In genomic region chr17:8829036-8829941, GRCh38 we compare ENCODE assay signal across 1 cellular context.
TF ChIP-seq lines count a peak whose summit lies in the region.

No MANE protein-coding gene starts in this region.

TF ChIP-seq in HEK293, 187 proteins besides CTCF, POLR2A, EP300 and RAD21 (continued from another document):
- TF ChIP-seq, protein P1, sequence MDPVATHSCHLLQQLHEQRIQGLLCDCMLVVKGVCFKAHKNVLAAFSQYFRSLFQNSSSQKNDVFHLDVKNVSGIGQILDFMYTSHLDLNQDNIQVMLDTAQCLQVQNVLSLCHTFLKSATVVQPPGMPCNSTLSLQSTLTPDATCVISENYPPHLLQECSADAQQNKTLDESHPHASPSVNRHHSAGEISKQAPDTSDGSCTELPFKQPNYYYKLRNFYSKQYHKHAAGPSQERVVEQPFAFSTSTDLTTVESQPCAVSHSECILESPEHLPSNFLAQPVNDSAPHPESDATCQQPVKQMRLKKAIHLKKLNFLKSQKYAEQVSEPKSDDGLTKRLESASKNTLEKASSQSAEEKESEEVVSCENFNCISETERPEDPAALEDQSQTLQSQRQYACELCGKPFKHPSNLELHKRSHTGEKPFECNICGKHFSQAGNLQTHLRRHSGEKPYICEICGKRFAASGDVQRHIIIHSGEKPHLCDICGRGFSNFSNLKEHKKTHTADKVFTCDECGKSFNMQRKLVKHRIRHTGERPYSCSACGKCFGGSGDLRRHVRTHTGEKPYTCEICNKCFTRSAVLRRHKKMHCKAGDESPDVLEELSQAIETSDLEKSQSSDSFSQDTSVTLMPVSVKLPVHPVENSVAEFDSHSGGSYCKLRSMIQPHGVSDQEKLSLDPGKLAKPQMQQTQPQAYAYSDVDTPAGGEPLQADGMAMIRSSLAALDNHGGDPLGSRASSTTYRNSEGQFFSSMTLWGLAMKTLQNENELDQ (tag by site-specific recombination; IDR thresholded peaks at IDR 0.05; ENCODE audit: low read depth): no peak
- TF ChIP-seq ZNF610 (tag by site-specific recombination; IDR thresholded peaks at IDR 0.05; ENCODE audit: borderline replicate concordance) (no peak), ZNF280C (tag by site-specific recombination; IDR thresholded peaks at IDR 0.05) (no peak), ZSCAN4 (tag by site-specific recombination; IDR thresholded peaks at IDR 0.05) (peak; percentile 100), ZNF2 (tag by site-specific recombination; IDR thresholded peaks at IDR 0.05) (no peak), ZNF132 (tag by site-specific recombination; IDR thresholded peaks at IDR 0.05; ENCODE audit: borderline replicate concordance) (no peak), ZBTB44 (tag by site-specific recombination; IDR thresholded peaks at IDR 0.05) (no peak), ZNF473 (tag by site-specific recombination; IDR thresholded peaks at IDR 0.05) (0 out of 2 replicates have a peak, but pooled peaks have one; percentile 26), ZNF350 (tag by site-specific recombination; IDR thresholded peaks at IDR 0.05) (no peak), ZXDB (tag by site-specific recombination; IDR thresholded peaks at IDR 0.05) (no peak), ZNF391 (tag by site-specific recombination; IDR thresholded peaks at IDR 0.05; ENCODE audit: borderline replicate concordance, low read depth) (no peak), SETDB1 (IDR thresholded peaks at IDR 0.05; ENCODE audit: insufficient read length, low read length) (no peak), ZNF529 (tag by site-specific recombination; IDR thresholded peaks at IDR 0.05; ENCODE audit: insufficient replicate concordance) (no peak), RBAK (tag by site-specific recombination; IDR thresholded peaks at IDR 0.05) (no peak), ZNF561 (tag by site-specific recombination; IDR thresholded peaks at IDR 0.05; ENCODE audit: borderline replicate concordance) (no peak)
- TF ChIP-seq, protein P2, sequence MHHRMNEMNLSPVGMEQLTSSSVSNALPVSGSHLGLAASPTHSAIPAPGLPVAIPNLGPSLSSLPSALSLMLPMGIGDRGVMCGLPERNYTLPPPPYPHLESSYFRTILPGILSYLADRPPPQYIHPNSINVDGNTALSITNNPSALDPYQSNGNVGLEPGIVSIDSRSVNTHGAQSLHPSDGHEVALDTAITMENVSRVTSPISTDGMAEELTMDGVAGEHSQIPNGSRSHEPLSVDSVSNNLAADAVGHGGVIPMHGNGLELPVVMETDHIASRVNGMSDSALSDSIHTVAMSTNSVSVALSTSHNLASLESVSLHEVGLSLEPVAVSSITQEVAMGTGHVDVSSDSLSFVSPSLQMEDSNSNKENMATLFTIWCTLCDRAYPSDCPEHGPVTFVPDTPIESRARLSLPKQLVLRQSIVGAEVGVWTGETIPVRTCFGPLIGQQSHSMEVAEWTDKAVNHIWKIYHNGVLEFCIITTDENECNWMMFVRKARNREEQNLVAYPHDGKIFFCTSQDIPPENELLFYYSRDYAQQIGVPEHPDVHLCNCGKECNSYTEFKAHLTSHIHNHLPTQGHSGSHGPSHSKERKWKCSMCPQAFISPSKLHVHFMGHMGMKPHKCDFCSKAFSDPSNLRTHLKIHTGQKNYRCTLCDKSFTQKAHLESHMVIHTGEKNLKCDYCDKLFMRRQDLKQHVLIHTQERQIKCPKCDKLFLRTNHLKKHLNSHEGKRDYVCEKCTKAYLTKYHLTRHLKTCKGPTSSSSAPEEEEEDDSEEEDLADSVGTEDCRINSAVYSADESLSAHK (tag by site-specific recombination; IDR thresholded peaks at IDR 0.05): no peak
